11 cellular contexts compared by ENCODE assay signal in the genomic region with DNA sequence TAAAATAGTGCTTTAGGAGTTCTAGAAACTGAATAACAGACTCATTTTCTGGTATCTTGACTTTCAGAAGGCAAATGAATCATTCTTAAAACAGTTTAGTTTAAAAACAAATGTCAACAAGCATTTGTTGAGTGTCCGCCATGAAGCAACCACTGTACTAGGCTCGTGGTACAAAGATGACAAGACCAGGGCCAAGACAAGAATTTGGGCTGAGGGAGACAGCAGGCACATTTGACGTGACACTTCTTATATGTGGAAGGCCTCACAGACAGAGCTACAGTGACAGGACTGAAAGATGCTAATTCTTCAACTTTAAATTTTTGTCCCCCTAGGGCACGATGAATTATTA. TPM values are rescaled to one million over a fixed set of nuclear protein-coding genes. Genes with fewer than 3 reads are reported as not detected.
DNase-seq lines count a peak whose midpoint lies in the region; ATAC-seq, FAIRE-seq and TF ChIP-seq lines count a peak whose summit lies in the region.
"Had no signal": no experiment of that assay in that cellular context is flagged by ENCODE, and none has a peak within 500 bp of the region (broad histone marks: within the 10 kb centered on the region; RNA-seq: fewer than 3 reads in every experiment).

No MANE protein-coding gene starts in this region.

- DNase-seq in HepG2 (ENCODE audit: low spot score) (no peak), right lobe of liver (no peak), Panc1 (ENCODE audit: low read depth, low spot score) (no peak), Peyer's patch (no peak), NCI-H446 treated with DMSO at 0.1 percent for 48 hours (lab: John Stamatoyannopoulos, UW) (no peak), SJCRH30 (no peak)
- no peak for DNase-seq in central memory CD8-positive, alpha-beta T cell (ENCODE audit: low spot score in 2 of 2)
- DNase-seq in stimulated activated naive CD8-positive, alpha-beta T cell treated with anti-CD3 and anti-CD28 coated beads, Interleukin-15, amount 100 ng/mL, for 72 hours = peak in 1 of 2 donors; percentile 38

- no peaks in the 10 kb centered on the region for H3K36me3 ChIP-seq in HepG2 (replicated peaks in 1 of 2; ENCODE audit: control insufficient read depth in 1 of 2, insufficient read depth in 2 of 2, low read length in 2 of 2)
- no peaks in the 10 kb centered on the region for H3K36me3 ChIP-seq in right lobe of liver
- no peaks in the 10 kb centered on the region for H3K36me3 ChIP-seq in Panc1 (ENCODE audit: control insufficient read depth, insufficient read depth, low read length)
- H3K36me3 ChIP-seq in Peyer's patch = no peaks in the 10 kb centered on the region
- H3K36me3 ChIP-seq in SJCRH30 = no peaks in the 10 kb centered on the region

- no peaks in the 10 kb centered on the region for H3K27me3 Mint-ChIP-seq in central memory CD8-positive, alpha-beta T cell
- H3K27me3 Mint-ChIP-seq in stimulated activated naive CD8-positive, alpha-beta T cell treated with anti-CD3 and anti-CD28 coated beads, Interleukin-15, amount 100 ng/mL, for 72 hours = no peaks in the 10 kb centered on the region

- no peak for TF ChIP-seq EP300 in HepG2 (IDR thresholded peaks at IDR 0.05; ENCODE audit: low read depth in 2 of 2, low read length in 2 of 2)
- TF ChIP-seq EP300 in HepG2 (CRISPR knock-in tag; IDR thresholded peaks at IDR 0.05; ENCODE audit: borderline replicate concordance) = no peak

- no peak overlapping the region for H3K4me3 Mint-ChIP-seq in central memory CD8-positive, alpha-beta T cell
- no peak overlapping the region for H3K4me3 Mint-ChIP-seq in stimulated activated naive CD8-positive, alpha-beta T cell treated with anti-CD3 and anti-CD28 coated beads, Interleukin-15, amount 100 ng/mL, for 72 hours

- no peak for TF ChIP-seq POLR2A in HepG2 (IDR thresholded peaks at IDR 0.05; ENCODE audit: insufficient read depth in 1 of 2, low read depth in 2 of 2, low read length in 2 of 2)
- TF ChIP-seq POLR2A in right lobe of liver (IDR thresholded peaks at IDR 0.05) = no peak
- TF ChIP-seq POLR2A in Peyer's patch (IDR thresholded peaks at IDR 0.05) = no peak

- no peaks in the 10 kb centered on the region for H3K79me2 ChIP-seq in HepG2 (ENCODE audit: insufficient read depth, low read length)

- peak overlapping the region; percentile 45 for H3K27ac Mint-ChIP-seq in central memory CD8-positive, alpha-beta T cell (ENCODE audit: low read depth)
- H3K27ac Mint-ChIP-seq in stimulated activated naive CD8-positive, alpha-beta T cell treated with anti-CD3 and anti-CD28 coated beads, Interleukin-15, amount 100 ng/mL, for 72 hours = peak overlapping the region in 1 of 2 donors; percentile 82

- peak overlapping the region; percentile 91 for H3K4me2 ChIP-seq in HepG2 (ENCODE audit: low read depth, low read length)

- WGBS in HepG2 (ENCODE audit: low lambda C conversion rate) = 58% methylated on average over 4 of the region's 4 CpGs
- 92% methylated on average over 4 of the region's 4 CpGs for WGBS in right lobe of liver (ENCODE audit: insufficient coverage, low coverage, low lambda C conversion rate, missing lambda C conversion rate)

- BruUV-seq in HepG2 (replicated peaks; lab: Mats Ljungman, UMichigan) (no TSS peak), Panc1 (replicated peaks; lab: Mats Ljungman, UMichigan) (no TSS peak)

- no peaks in the 10 kb centered on the region for H4K20me1 ChIP-seq in HepG2 (ENCODE audit: insufficient read depth, low read length)
- H4K20me1 ChIP-seq: BLaER1 had no signal

- H3K27me3 ChIP-seq in HepG2 (ENCODE audit: control insufficient read depth in 1 of 2, insufficient read depth in 2 of 2, low read length in 2 of 2) = no peaks in the 10 kb centered on the region
- H3K27me3 ChIP-seq in right lobe of liver = no peaks in the 10 kb centered on the region
- H3K27me3 ChIP-seq in Panc1 (ENCODE audit: control insufficient read depth, insufficient read depth, low read length) = no peaks in the 10 kb centered on the region
- H3K27me3 ChIP-seq in Peyer's patch = no peaks in the 10 kb centered on the region
- no peaks in the 10 kb centered on the region for H3K27me3 ChIP-seq in SJCRH30
- H3K27me3 ChIP-seq: BLaER1, body of pancreas, gastroesophageal sphincter had no signal

- H2AFZ ChIP-seq in HepG2 (ENCODE audit: low read length) = no peak overlapping the region

- peaks cover 7% of the 10 kb centered on the region for H3K36me3 Mint-ChIP-seq in central memory CD8-positive, alpha-beta T cell (ENCODE audit: insufficient read depth)

- TF ChIP-seq CTCF in HepG2 (CRISPR knock-in tag; IDR thresholded peaks at IDR 0.05) (no peak), right lobe of liver (IDR thresholded peaks at IDR 0.05) (no peak), Panc1 (IDR thresholded peaks at IDR 0.05) (no peak), Peyer's patch (IDR thresholded peaks at IDR 0.05) (no peak)

- no peaks in the 10 kb centered on the region for H3K9me3 Mint-ChIP-seq in central memory CD8-positive, alpha-beta T cell
- no peaks in the 10 kb centered on the region for H3K9me3 Mint-ChIP-seq in stimulated activated naive CD8-positive, alpha-beta T cell treated with anti-CD3 and anti-CD28 coated beads, Interleukin-15, amount 100 ng/mL, for 72 hours

- POLR2A ChIA-PET in HepG2 (lab: Yijun Ruan, JAX) (interaction anchor here (1.4 to 1.5 kb wide), 2 partner anchors 15 to 207 kb away, joined by 3 to 10 read pairs; partner anchors contain the start of gene ZNF131), Panc1 (lab: Charles Lee) (interaction anchor here (0.5 kb wide), 1 partner anchor 41 kb away, joined by 3 read pairs; no protein-coding TSS in a partner anchor)

- H3K27ac ChIP-seq in HepG2 (ENCODE audit: extremely low read length, insufficient read depth, low read length) (no peak overlapping the region), right lobe of liver (no peak overlapping the region), Panc1 (ENCODE audit: low read length) (peak overlapping the region; percentile 75), Peyer's patch (no peak overlapping the region), SJCRH30 (no peak overlapping the region)
- H3K27ac ChIP-seq: BLaER1 had no signal

- H3K4me3 ChIP-seq in HepG2 (replicated peaks in 1 of 3; ENCODE audit: insufficient read depth in 1 of 3, low read depth in 2 of 3, low read length in 3 of 3) (no peak overlapping the region), right lobe of liver (no peak overlapping the region), Panc1 (ENCODE audit: low read depth in 2 of 2, low read length in 2 of 2) (no peak overlapping the region), Peyer's patch (no peak overlapping the region), SJCRH30 (no peak overlapping the region)
- H3K4me3 ChIP-seq: body of pancreas had no signal

- H3K4me1 Mint-ChIP-seq in central memory CD8-positive, alpha-beta T cell = peaks cover 33% of the 10 kb centered on the region
- peaks cover 55% of the 10 kb centered on the region for H3K4me1 Mint-ChIP-seq in stimulated activated naive CD8-positive, alpha-beta T cell treated with anti-CD3 and anti-CD28 coated beads, Interleukin-15, amount 100 ng/mL, for 72 hours

- in situ Hi-C loops in HepG2 (cut with HindIII; ENCODE audit: extremely low pct_ligation_motif_present, low pct_unique_long_range_greater_than_20kb) (no loop called here), Panc1 (cut with HindIII; ENCODE audit: low pct_unique_long_range_greater_than_20kb, low sequenced_read_pairs) (no loop called here)

- no peak overlapping the region for H3K9ac ChIP-seq in HepG2 (ENCODE audit: insufficient read depth, low read depth, low read length)
- H3K9ac ChIP-seq: BLaER1 had no signal

- CTCF ChIA-PET in HepG2 (lab: Yijun Ruan, JAX; ENCODE audit: low intra/inter-chr PET ratio, low total read pairs) = interaction anchor here (0.6 to 2.5 kb wide), 10 partner anchors 27 to 283 kb away, joined by 3 to 24 read pairs (median 16); partner anchors contain the start of gene ANXA2R
- CTCF ChIA-PET in Panc1 (lab: Charles Lee) = interaction anchor here (0.6 kb wide), 2 partner anchors 54 to 283 kb away, joined by 3 read pairs; no protein-coding TSS in a partner anchor

- intact Hi-C loops in HepG2 (cut with micrococcal nuclease; ENCODE audit: unreplicated experiment) = loop anchor here (10.0 kb wide), 1 partner anchor 199 kb away; no protein-coding TSS in a partner anchor
- intact Hi-C loops in right lobe of liver (cut with DNase I) = no loop called here
- intact Hi-C loops in Panc1 (cut with micrococcal nuclease; ENCODE audit: unreplicated experiment) = no loop called here

- no peaks in the 10 kb centered on the region for H3K9me3 ChIP-seq in HepG2 (ENCODE audit: low read length)
- no peaks in the 10 kb centered on the region for H3K9me3 ChIP-seq in right lobe of liver
- no peaks in the 10 kb centered on the region for H3K9me3 ChIP-seq in Panc1 (ENCODE audit: control insufficient read depth, insufficient read depth, low read depth, low read length)
- H3K9me3 ChIP-seq in Peyer's patch = no peaks in the 10 kb centered on the region
- no peaks in the 10 kb centered on the region for H3K9me3 ChIP-seq in SJCRH30 (replicated peaks)
- H3K9me3 ChIP-seq: BLaER1, body of pancreas, gastroesophageal sphincter had no signal

- no peak for TF ChIP-seq RAD21 in HepG2 (CRISPR knock-in tag; IDR thresholded peaks at IDR 0.05)

- ATAC-seq in HepG2 (no peak), right lobe of liver (no peak), Panc1 (no peak)
- ATAC-seq in central memory CD8-positive, alpha-beta T cell (replicated peaks; ENCODE audit: extremely low read depth, poor library complexity, severe bottlenecking) = no peak
- peak; percentile 33 for ATAC-seq in stimulated activated naive CD8-positive, alpha-beta T cell treated with anti-CD3 and anti-CD28 coated beads, Interleukin-15, amount 100 ng/mL, for 72 hours

- H3K4me1 ChIP-seq in HepG2 (ENCODE audit: insufficient read depth, low read length) (peaks cover 15% of the 10 kb centered on the region), right lobe of liver (peaks cover 0 to 5% (median 0%) of the 10 kb centered on the region in 4 donors), Panc1 (ENCODE audit: control insufficient read depth, insufficient read depth, low read length) (peaks cover 7% of the 10 kb centered on the region), Peyer's patch (no peaks in the 10 kb centered on the region), SJCRH30 (no peaks in the 10 kb centered on the region)

- no peak for FAIRE-seq in HepG2 (lab: Jason Lieb, UNC)

RNA-seq across cellular contexts. Expression of gene ZNF131, which starts 14.4 kb away (rescaled TPM):
- total RNA-seq in HepG2 (2016; rRNA removed; fragmentation: Illumina TruSeq; extraction: Trizol) = 30.4 and 33.3 TPM in 2 replicates
- 20.6 and 21.5 TPM in 2 replicates for total RNA-seq in HepG2 (2016; cell fraction: cytosol; rRNA removed; fragmentation: Illumina TruSeq; extraction: Trizol; ENCODE audit: low read depth)
- 31.8 and 34.8 TPM in 2 replicates for total RNA-seq in HepG2 (2016; cell fraction: insoluble cytoplasmic fraction; rRNA removed; fragmentation: Illumina TruSeq; extraction: Trizol)
- total RNA-seq in HepG2 (2016; cell fraction: membrane; rRNA removed; fragmentation: Illumina TruSeq; extraction: Trizol) = 24.7 and 24.8 TPM in 2 replicates
- total RNA-seq in HepG2 (2016; cell fraction: nucleus; rRNA removed; fragmentation: Illumina TruSeq; extraction: Trizol) = 35.3 and 43.2 TPM in 2 replicates
- polyA plus RNA-seq in HepG2 (2011; rRNA removed) = 17.5 and 20.6 TPM in 2 replicates
- 9.6 and 12.2 TPM in 2 replicates for polyA plus RNA-seq in HepG2 (2011; cell fraction: cytosol; rRNA removed)
- 23.3 and 27.2 TPM in 2 replicates for polyA plus RNA-seq in HepG2 (2011; cell fraction: nucleus; rRNA removed)
- 15.7 and 18.4 TPM in 2 replicates for polyA plus RNA-seq in HepG2 (2012)
- 5.8 and 7.5 TPM in 2 replicates for polyA plus RNA-seq in HepG2 (2016; cell fraction: cytosol; fragmentation: Illumina TruSeq; extraction: Trizol; ENCODE audit: low read depth)
- polyA plus RNA-seq in HepG2 (2016; cell fraction: insoluble cytoplasmic fraction; fragmentation: Illumina TruSeq; extraction: Trizol; ENCODE audit: low read depth) = 41.5 and 42.5 TPM in 2 replicates
- polyA plus RNA-seq in HepG2 (2016; cell fraction: membrane; fragmentation: Illumina TruSeq; extraction: Trizol; ENCODE audit: low read depth) = 14.9 and 15.7 TPM in 2 replicates
- 48.4 and 55.5 TPM in 2 replicates for polyA plus RNA-seq in HepG2 (2016; cell fraction: nucleus; fragmentation: Illumina TruSeq; extraction: Trizol; ENCODE audit: insufficient read depth, low read depth)
- polyA minus RNA-seq in HepG2 (2011; rRNA and poly(A)+ RNA removed; ENCODE audit: low replicate concordance) = 16.7 and 49.5 TPM in 2 replicates
- polyA minus RNA-seq in HepG2 (2011; cell fraction: cytosol; rRNA and poly(A)+ RNA removed) = 13.2 and 14.4 TPM in 2 replicates
- 62.0 and 70.7 TPM in 2 replicates for polyA minus RNA-seq in HepG2 (2011; cell fraction: nucleus; rRNA and poly(A)+ RNA removed)
- 10 to 100 TPM in 5 of 6 experiments, 1 to 10 TPM in 1; 9.6 to 16.3 (median 12.1) TPM for total RNA-seq in right lobe of liver
- total RNA-seq in Panc1 (2021; ENCODE audit: unreplicated experiment) = 47.3 TPM
- polyA plus RNA-seq in Panc1 (2012; ENCODE audit: insufficient read length) = 20.7 TPM
- 10 to 100 TPM; 18.2 to 65.2 (median 28.0) TPM for total RNA-seq in Peyer's patch
- total RNA-seq in SJCRH30 (2014; rRNA removed; shearing (Covaris generic)) = 67.2 and 80.5 TPM in 2 replicates
